ENCODE assay signal across 16 cellular contexts in genomic region chr6:88481519-88481918, GRCh38.
DNase-seq lines count a peak whose midpoint lies in the region; ATAC-seq and TF ChIP-seq lines count a peak whose summit lies in the region.
"Had no signal": no experiment of that assay in that cellular context is flagged by ENCODE, and none has a peak within 500 bp of the region (broad histone marks: within the 10 kb centered on the region; RNA-seq: fewer than 3 reads in every experiment).

No MANE protein-coding gene starts in this region.

- TF ChIP-seq RAD21 in neural cell (conservative IDR thresholded peaks at IDR 0.05) = peak; percentile 18

- TF ChIP-seq CTCF in neural cell (IDR thresholded peaks at IDR 0.05; ENCODE audit: poor library complexity, severe bottlenecking) = peak; percentile 10
- no peak for TF ChIP-seq CTCF in spleen (IDR thresholded peaks at IDR 0.05 in 8 of 11, conservative IDR thresholded peaks at IDR 0.05 in 3 of 11)

- H3K9ac ChIP-seq in neural cell (ENCODE audit: low read length) = no peak overlapping the region

- intact Hi-C loops in spleen (cut with DNase I; ENCODE audit: low total_unique reads) = no loop called here

- no peak for ATAC-seq in HG02840 (IDR thresholded peaks at IDR 0.05; ENCODE audit: low FRiP score, unreplicated experiment)
- ATAC-seq in HG03442 (IDR thresholded peaks at IDR 0.05; ENCODE audit: unreplicated experiment) = no peak
- ATAC-seq: GM12878 had no signal

- H3F3A ChIP-seq in neural cell (ENCODE audit: insufficient read depth, low read length, poor library complexity, severe bottlenecking) = no peaks in the 10 kb centered on the region

- no peaks in the 10 kb centered on the region for H3K36me3 ChIP-seq in neural cell (ENCODE audit: insufficient read depth, low read length)
- no peaks in the 10 kb centered on the region for H3K36me3 ChIP-seq in spleen
- H3K36me3 ChIP-seq: HAP-1 had no signal

- no peaks in the 10 kb centered on the region for H3K4me1 ChIP-seq in spleen
- H3K4me1 ChIP-seq: HAP-1 had no signal

- DNase-seq in NCI-H69 (lab: John Stamatoyannopoulos, UW) = peak; percentile 50
- peak; percentile 10 for DNase-seq in retina
- DNase-seq in spleen = no peak
- DNase-seq: CD4-positive, alpha-beta T cell; CD8-positive, alpha-beta memory T cell; DMS 273 treated with DMSO at 0.1 percent for 48 hours; DMS79; EL; GDM1; GOT3; HFFc6 had no signal

- no peaks in the 10 kb centered on the region for H3K9me2 ChIP-seq in neural cell (ENCODE audit: insufficient read depth, low read length)

- no peaks in the 10 kb centered on the region for H3K27me3 ChIP-seq in neural cell (ENCODE audit: insufficient read depth, low read depth, low read length)
- H3K27me3 ChIP-seq in spleen (replicated peaks in 1 of 7) = no peaks in the 10 kb centered on the region

- no peaks in the 10 kb centered on the region for H4K20me1 ChIP-seq in neural cell (ENCODE audit: insufficient read depth)

- H3K9me3 ChIP-seq in neural cell (ENCODE audit: low read length) (no peaks in the 10 kb centered on the region), spleen (peaks cover 0 to 24% (median 6%) of the 10 kb centered on the region in 8 donors)
- H3K9me3 ChIP-seq: HAP-1 had no signal

- H2AFZ ChIP-seq in neural cell (ENCODE audit: low read depth, low read length) = no peak overlapping the region

- no peak for TF ChIP-seq POLR2A in spleen (IDR thresholded peaks at IDR 0.05)

- no peak overlapping the region for H3K4me2 ChIP-seq in neural cell (ENCODE audit: low read length)

- peak overlapping the region; percentile 40 for H3K27ac ChIP-seq in neural cell (ENCODE audit: low read length)
- H3K27ac ChIP-seq in spleen = no peak overlapping the region

- H3K4me3 ChIP-seq in neural cell (ENCODE audit: low read length) = no peak overlapping the region
- no peak overlapping the region for H3K4me3 ChIP-seq in spleen
- H3K4me3 ChIP-seq: GM12878, HAP-1 had no signal

- TF ChIP-seq EP300 in neural cell (conservative IDR thresholded peaks at IDR 0.05; ENCODE audit: poor library complexity, severe bottlenecking) = peak; percentile 57

- WGBS in spleen, 5 donors = 65 to 84% (median 81%) methylated on average over 1 of the region's 1 CpG

- no peaks in the 10 kb centered on the region for H3K79me2 ChIP-seq in neural cell (replicated peaks; ENCODE audit: insufficient read depth, low read length)

TF ChIP-seq in neural cell, 6 proteins besides CTCF, POLR2A, EP300 and RAD21:
- peak; percentile 53 for TF ChIP-seq POLR2AphosphoS5 (IDR thresholded peaks at IDR 0.05)
- TF ChIP-seq SMC3 (conservative IDR thresholded peaks at IDR 0.05; ENCODE audit: poor library complexity) = peak; percentile 20
- TF ChIP-seq REST (IDR thresholded peaks at IDR 0.05; ENCODE audit: borderline replicate concordance) = no peak
